12 cellular contexts compared by ENCODE assay signal in genomic region chr10:101858723-101859500, GRCh38. TPM values are rescaled to one million over a fixed set of nuclear protein-coding genes. Genes with fewer than 3 reads are reported as not detected.
DNase-seq lines count a peak whose midpoint lies in the region; ATAC-seq and TF ChIP-seq lines count a peak whose summit lies in the region.
"Had no signal": no experiment of that assay in that cellular context is flagged by ENCODE, and none has a peak within 500 bp of the region (broad histone marks: within the 10 kb centered on the region; RNA-seq: fewer than 3 reads in every experiment).

No MANE protein-coding gene starts in this region.

- peaks cover 0 to 8% of the 10 kb centered on the region in 2 donors for H3K36me3 ChIP-seq in vagina

- no peaks in the 10 kb centered on the region for H3K27me3 ChIP-seq in vagina

- H3K27ac Mint-ChIP-seq in activated CD8-positive, alpha-beta T cell treated with anti-CD3 and anti-CD28 coated beads, Interleukin-2, amount 10 ng/mL, durations not matched to agents 7 days and 5 days, result no peak overlapping the region
- H3K27ac Mint-ChIP-seq: brain; stimulated activated naive B cell treated with anti-CD40 and anti-IgM and Interleukin-4, amounts not matched to agents 10 μg/mL and 1 μg/mL and 100 μg/mL, for 72 hours had no signal

- CTCF ChIA-PET in activated CD8-positive, alpha-beta T cell treated with anti-CD3 and anti-CD28 coated beads, Interleukin-2, amount 10 ng/mL, durations not matched to agents 7 days and 5 days (lab: Charles Lee), result interaction anchor here (1.0 to 7.3 kb wide), 12 partner anchors 12 to 214 kb away, joined by 3 to 58 read pairs (median 5); partner anchors contain the start of gene KCNIP2

- H3K9me3 ChIP-seq in vagina, result peaks cover 11% of the 10 kb centered on the region

- H3K36me3 Mint-ChIP-seq in activated CD8-positive, alpha-beta T cell treated with anti-CD3 and anti-CD28 coated beads, Interleukin-2, amount 10 ng/mL, durations not matched to agents 7 days and 5 days (ENCODE audit: low read depth), result peaks cover 18% of the 10 kb centered on the region

- ATAC-seq in GM19324 (IDR thresholded peaks at IDR 0.05; ENCODE audit: low FRiP score, unreplicated experiment) (peak; percentile 64), HG02981 (IDR thresholded peaks at IDR 0.05; ENCODE audit: unreplicated experiment) (peak; percentile 80)
- peak; percentile 42 for ATAC-seq in activated CD8-positive, alpha-beta T cell treated with anti-CD3 and anti-CD28 coated beads, Interleukin-2, amount 10 ng/mL, durations not matched to agents 7 days and 5 days
- ATAC-seq: stimulated activated naive B cell treated with anti-CD40 and anti-IgM and Interleukin-4, amounts not matched to agents 10 μg/mL and 1 μg/mL and 100 μg/mL, for 72 hours had no signal

- POLR2A ChIA-PET in activated CD8-positive, alpha-beta T cell treated with anti-CD3 and anti-CD28 coated beads, Interleukin-2, amount 10 ng/mL, durations not matched to agents 7 days and 5 days (lab: Charles Lee), result interaction anchor here (1.1 to 1.2 kb wide), 2 partner anchors 11 to 18 kb away, joined by 5 read pairs; no protein-coding TSS in a partner anchor

- H3K27ac ChIP-seq in vagina, result no peak overlapping the region

- intact Hi-C loops in vagina (cut with DNase I), result no loop called here

- peaks cover 8% of the 10 kb centered on the region for H3K9me3 Mint-ChIP-seq in activated CD8-positive, alpha-beta T cell treated with anti-CD3 and anti-CD28 coated beads, Interleukin-2, amount 10 ng/mL, durations not matched to agents 7 days and 5 days (ENCODE audit: insufficient read depth)

- peak; percentile 80 for DNase-seq in GM12865 (ENCODE audit: low read depth)
- DNase-seq in activated CD8-positive, alpha-beta T cell treated with anti-CD3 and anti-CD28 coated beads, Interleukin-2, amount 10 ng/mL, durations not matched to agents 7 days and 5 days, result no peak
- DNase-seq in activated naive CD4-positive, alpha-beta T cell treated with Interleukin-2 at 50 U/mL for 16 hours, result no peak
- DNase-seq in NCI-H1436 treated with DMSO at 0.1 percent for 48 hours (lab: John Stamatoyannopoulos, UW), result no peak
- DNase-seq in stimulated activated CD4-positive, alpha-beta T cell treated with anti-CD3 and anti-CD28 coated beads, Interleukin-1b, Interleukin-23, amount 100 ng/mL, for 48 hours, result no peak
- no peak for DNase-seq in vagina (ENCODE audit: extremely low spot score in 2 of 2)
- DNase-seq: mammary epithelial cell; NCI-H2107; stimulated activated naive B cell treated with anti-CD40 and anti-IgM and Interleukin-4, amounts not matched to agents 10 μg/mL and 1 μg/mL and 100 μg/mL, for 72 hours had no signal

- H3K4me3 Mint-ChIP-seq in activated CD8-positive, alpha-beta T cell treated with anti-CD3 and anti-CD28 coated beads, Interleukin-2, amount 10 ng/mL, durations not matched to agents 7 days and 5 days, result no peak overlapping the region
- H3K4me3 Mint-ChIP-seq: brain; stimulated activated naive B cell treated with anti-CD40 and anti-IgM and Interleukin-4, amounts not matched to agents 10 μg/mL and 1 μg/mL and 100 μg/mL, for 72 hours had no signal

- TF ChIP-seq POLR2A in vagina (IDR thresholded peaks at IDR 0.05), result no peak

- no peaks in the 10 kb centered on the region for H3K27me3 Mint-ChIP-seq in activated CD8-positive, alpha-beta T cell treated with anti-CD3 and anti-CD28 coated beads, Interleukin-2, amount 10 ng/mL, durations not matched to agents 7 days and 5 days (ENCODE audit: low read depth)
- H3K27me3 Mint-ChIP-seq: brain; stimulated activated naive B cell treated with anti-CD40 and anti-IgM and Interleukin-4, amounts not matched to agents 10 μg/mL and 1 μg/mL and 100 μg/mL, for 72 hours had no signal

- TF ChIP-seq CTCF in GM12865 (IDR thresholded peaks at IDR 0.05; ENCODE audit: insufficient read depth, low read depth, low read length, missing control alignments), result no peak
- TF ChIP-seq CTCF in vagina (IDR thresholded peaks at IDR 0.05), result no peak

- peaks cover 10% of the 10 kb centered on the region for H3K4me1 ChIP-seq in vagina

- peaks cover 6% of the 10 kb centered on the region for H3K4me1 Mint-ChIP-seq in activated CD8-positive, alpha-beta T cell treated with anti-CD3 and anti-CD28 coated beads, Interleukin-2, amount 10 ng/mL, durations not matched to agents 7 days and 5 days (ENCODE audit: low read depth)
- H3K4me1 Mint-ChIP-seq: brain had no signal

- H3K4me3 ChIP-seq in GM12865 (ENCODE audit: low read depth, low read length), result peak overlapping the region; percentile 44
- H3K4me3 ChIP-seq in vagina, result no peak overlapping the region

RNA-seq across cellular contexts. Expression of gene KCNIP2, which starts 15.3 kb away (rescaled TPM):
- 1 to 10 TPM; 1.9 to 2.7 TPM for total RNA-seq in activated CD8-positive, alpha-beta T cell treated with anti-CD3 and anti-CD28 coated beads, Interleukin-2, amount 10 ng/mL, durations not matched to agents 7 days and 5 days
- total RNA-seq in vagina, result 5.9 TPM

RNA-seq across cellular contexts. Expression of gene OGA, which starts 40.7 kb away (rescaled TPM):
- total RNA-seq in activated CD8-positive, alpha-beta T cell treated with anti-CD3 and anti-CD28 coated beads, Interleukin-2, amount 10 ng/mL, durations not matched to agents 7 days and 5 days, result 100 to 1,000 TPM; 122 to 129 TPM
- total RNA-seq in vagina, result 125 TPM
